16 cellular contexts compared by ENCODE assay signal in genomic region chr20:6744171-6744570, GRCh38. TPM values are rescaled to one million over a fixed set of nuclear protein-coding genes. Genes with fewer than 3 reads are reported as not detected.
"Had no signal": no experiment of that assay in that cellular context is flagged by ENCODE, and none has a peak within 500 bp of the region (broad histone marks: within the 10 kb centered on the region; RNA-seq: fewer than 3 reads in every experiment).

No MANE protein-coding gene starts in this region.

- H3K27me3 ChIP-seq: esophagus squamous epithelium, stomach had no signal

- H3K36me3 Mint-ChIP-seq: activated naive CD8-positive, alpha-beta T cell treated with anti-CD3 and anti-CD28 coated beads for 36 hours had no signal

- H3K27ac Mint-ChIP-seq: activated CD8-positive, alpha-beta T cell treated with anti-CD3 and anti-CD28 coated beads for 36 hours; activated naive CD8-positive, alpha-beta T cell treated with anti-CD3 and anti-CD28 coated beads for 36 hours; activated T-cell treated with anti-CD3 and anti-CD28 coated beads, Interleukin-2, amount 50 U/mL, for 72 hours had no signal

- H3K4me1 Mint-ChIP-seq: activated naive CD8-positive, alpha-beta T cell treated with anti-CD3 and anti-CD28 coated beads for 36 hours had no signal

- H3K4me3 ChIP-seq: esophagus squamous epithelium, lung, skin epidermis, stomach, thoracic aorta had no signal

- ATAC-seq: activated CD8-positive, alpha-beta T cell treated with anti-CD3 and anti-CD28 coated beads for 36 hours; activated T-cell treated with anti-CD3 and anti-CD28 coated beads, Interleukin-2, amount 50 U/mL, for 72 hours had no signal

- H3K36me3 ChIP-seq: esophagus squamous epithelium, stomach, thoracic aorta, WERI-Rb-1 had no signal

- H3K27ac ChIP-seq: esophagus squamous epithelium, skin epidermis, stomach, thoracic aorta, WERI-Rb-1 had no signal

- H3K4me3 Mint-ChIP-seq: activated CD8-positive, alpha-beta T cell treated with anti-CD3 and anti-CD28 coated beads for 36 hours; activated naive CD8-positive, alpha-beta T cell treated with anti-CD3 and anti-CD28 coated beads for 36 hours; activated T-cell treated with anti-CD3 and anti-CD28 coated beads, Interleukin-2, amount 50 U/mL, for 72 hours had no signal

- H3K4me1 ChIP-seq: esophagus squamous epithelium had no signal

- H3K27me3 Mint-ChIP-seq: activated CD8-positive, alpha-beta T cell treated with anti-CD3 and anti-CD28 coated beads for 36 hours; activated naive CD8-positive, alpha-beta T cell treated with anti-CD3 and anti-CD28 coated beads for 36 hours had no signal

- H3K9me3 ChIP-seq: esophagus squamous epithelium, stomach, thoracic aorta had no signal

- DNase-seq: activated CD4-positive, alpha-beta T cell treated with anti-CD3 and anti-CD28 coated beads for 4 hours; activated CD8-positive, alpha-beta memory T cell treated with anti-CD3 and anti-CD28 coated beads, Interleukin-2, amount 50 U/mL, for 4 hours; activated CD8-positive, alpha-beta T cell treated with anti-CD3 and anti-CD28 coated beads for 36 hours; activated gamma-delta T cell treated with Interleukin-2 at 50 U/mL for 16 hours; activated naive CD8-positive, alpha-beta T cell treated with anti-CD3 and anti-CD28 coated beads for 36 hours; activated T-cell treated with anti-CD3 and anti-CD28 coated beads, Interleukin-2, amount 50 U/mL, for 72 hours; esophagus squamous epithelium; left colon; midbrain; retina; stimulated activated CD4-positive, alpha-beta T cell treated with anti-CD3 and anti-CD28 coated beads, Interleukin-4, amount 100 ng/mL, for 4 hours; stomach; WERI-Rb-1 had no signal

RNA-seq across cellular contexts. Expression of gene BMP2, which starts 23.3 kb away (rescaled TPM):
- total RNA-seq: activated CD8-positive, alpha-beta T cell treated with anti-CD3 and anti-CD28 coated beads for 36 hours; activated naive CD8-positive, alpha-beta T cell treated with anti-CD3 and anti-CD28 coated beads for 36 hours; activated T-cell treated with anti-CD3 and anti-CD28 coated beads, Interleukin-2, amount 50 U/mL, for 72 hours had no signal
